In the genomic region with DNA sequence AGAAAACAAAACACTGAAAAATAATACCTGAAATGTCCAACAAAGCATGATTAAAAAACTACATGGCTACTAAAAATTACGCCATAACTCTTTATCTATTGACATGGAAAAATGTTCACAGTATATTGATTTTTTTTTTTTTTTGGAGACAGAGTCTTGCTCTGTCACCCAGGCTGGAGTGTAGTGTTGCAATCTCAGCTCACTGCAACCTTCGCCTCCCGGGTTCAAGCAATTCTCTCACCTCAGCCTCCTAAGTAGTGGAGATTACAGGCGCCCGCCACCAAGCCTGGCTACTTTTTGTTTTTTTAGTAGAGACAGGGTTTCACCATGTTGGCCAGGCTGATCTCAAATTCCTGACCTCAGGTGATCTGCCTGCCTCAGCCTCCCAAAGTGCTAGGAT, we compare ENCODE assay signal across 5 cellular contexts.
DNase-seq lines count a peak whose midpoint lies in the region; ATAC-seq and TF ChIP-seq lines count a peak whose summit lies in the region.
"Not testable (repeated sequence)": the region's sequence is repeated elsewhere in the genome, so short reads cannot be mapped to it uniquely, and the experiment has no call there.

No MANE protein-coding gene starts in this region.

- not testable (repeated sequence) for H3K36me3 ChIP-seq in body of pancreas (replicated peaks in 1 of 2; ENCODE audit: insufficient read depth in 1 of 2, low read depth in 2 of 2); liver (ENCODE audit: control insufficient read depth in 4 of 4, insufficient read depth in 3 of 4, low read depth in 1 of 4, low read length in 3 of 4)

- not testable (repeated sequence) for H3K9me3 ChIP-seq in body of pancreas; liver (ENCODE audit: control insufficient read depth in 4 of 4, low read length in 3 of 4)

- DNase-seq in Calu3; neural crest cell (ENCODE audit: low read depth, low spot score): not testable (repeated sequence)
- DNase-seq in body of pancreas = peak; percentile 18 to 50 (median 28)
- DNase-seq in left lobe of liver (ENCODE audit: low spot score) = peak; percentile 83

- H3K9me3 Mint-ChIP-seq in Calu3 (ENCODE audit: low read depth, unreplicated experiment); neural crest cell: not testable (repeated sequence)

- not testable (repeated sequence) for TF ChIP-seq CTCF in Calu3 (IDR thresholded peaks at IDR 0.05; ENCODE audit: unreplicated experiment); body of pancreas (IDR thresholded peaks at IDR 0.05); liver (IDR thresholded peaks at IDR 0.05; ENCODE audit: low read depth, low read length, missing input control); neural crest cell (conservative IDR thresholded peaks at IDR 0.05)

- not testable (repeated sequence) for H3K36me3 Mint-ChIP-seq in Calu3 (ENCODE audit: insufficient read depth, unreplicated experiment); neural crest cell (ENCODE audit: low read depth)

- peak overlapping the region; percentile 5 for H3K27ac Mint-ChIP-seq in Calu3 (ENCODE audit: unreplicated experiment)
- H3K27ac Mint-ChIP-seq in neural crest cell (ENCODE audit: unreplicated experiment) = peak overlapping the region; percentile 43

- peaks cover 27% of the 10 kb centered on the region for H3K4me1 Mint-ChIP-seq in Calu3 (ENCODE audit: low read depth, unreplicated experiment)
- not testable (repeated sequence) for H3K4me1 Mint-ChIP-seq in neural crest cell

- ATAC-seq in body of pancreas (peak; percentile 17), left lobe of liver (peak; percentile 50)

- not testable (repeated sequence) for H3K4me3 ChIP-seq in body of pancreas; liver (ENCODE audit: low read depth in 1 of 3, low read length in 3 of 3)

- H3K4me3 Mint-ChIP-seq in Calu3 (ENCODE audit: low read depth, unreplicated experiment); neural crest cell: not testable (repeated sequence)

- H3K27me3 ChIP-seq in body of pancreas; liver (ENCODE audit: control insufficient read depth in 4 of 4, insufficient read depth in 4 of 4, low read length in 3 of 4): not testable (repeated sequence)

- BruUV-seq in Calu3 (replicated peaks; lab: Mats Ljungman, UMichigan) = not testable (repeated sequence)

- TF ChIP-seq POLR2A in body of pancreas (IDR thresholded peaks at IDR 0.05) = not testable (repeated sequence)

- H3K4me1 ChIP-seq in body of pancreas (peaks cover 44% of the 10 kb centered on the region), liver (ENCODE audit: control insufficient read depth in 4 of 4, insufficient read depth in 4 of 4, low read length in 3 of 4) (peaks cover 6 to 12% (median 9%) of the 10 kb centered on the region in 4 donors)

- 38% methylated on average over 5 of the region's 5 CpGs for WGBS in body of pancreas, 2 donors
- WGBS in liver = 32% methylated on average over 5 of the region's 5 CpGs

- intact Hi-C loops in Calu3 (cut with micrococcal nuclease; ENCODE audit: unreplicated experiment); body of pancreas (cut with DNase I): not testable (repeated sequence)

- CTCF ChIA-PET in Calu3 (lab: Charles Lee) = interaction anchor here (0.7 kb wide), 1 partner anchor 170 kb away, joined by 3 read pairs; no protein-coding TSS in a partner anchor

- not testable (repeated sequence) for H3K27me3 Mint-ChIP-seq in Calu3 (ENCODE audit: unreplicated experiment); neural crest cell (ENCODE audit: low read depth)

- H3K9ac ChIP-seq in liver (ENCODE audit: low read depth in 1 of 2, low read length in 2 of 2) = not testable (repeated sequence)

- peak; percentile 28 to 37 for TF ChIP-seq RAD21 in liver (IDR thresholded peaks at IDR 0.05)

- peak overlapping the region in 1 of 4 donors; percentile 60 for H3K27ac ChIP-seq in body of pancreas
- peak overlapping the region; percentile 60 to 74 for H3K27ac ChIP-seq in liver (ENCODE audit: low read depth in 1 of 2, low read length in 2 of 2)

TF ChIP-seq in liver, 16 proteins besides CTCF, POLR2A, EP300 and RAD21:
- TF ChIP-seq, protein P1, sequence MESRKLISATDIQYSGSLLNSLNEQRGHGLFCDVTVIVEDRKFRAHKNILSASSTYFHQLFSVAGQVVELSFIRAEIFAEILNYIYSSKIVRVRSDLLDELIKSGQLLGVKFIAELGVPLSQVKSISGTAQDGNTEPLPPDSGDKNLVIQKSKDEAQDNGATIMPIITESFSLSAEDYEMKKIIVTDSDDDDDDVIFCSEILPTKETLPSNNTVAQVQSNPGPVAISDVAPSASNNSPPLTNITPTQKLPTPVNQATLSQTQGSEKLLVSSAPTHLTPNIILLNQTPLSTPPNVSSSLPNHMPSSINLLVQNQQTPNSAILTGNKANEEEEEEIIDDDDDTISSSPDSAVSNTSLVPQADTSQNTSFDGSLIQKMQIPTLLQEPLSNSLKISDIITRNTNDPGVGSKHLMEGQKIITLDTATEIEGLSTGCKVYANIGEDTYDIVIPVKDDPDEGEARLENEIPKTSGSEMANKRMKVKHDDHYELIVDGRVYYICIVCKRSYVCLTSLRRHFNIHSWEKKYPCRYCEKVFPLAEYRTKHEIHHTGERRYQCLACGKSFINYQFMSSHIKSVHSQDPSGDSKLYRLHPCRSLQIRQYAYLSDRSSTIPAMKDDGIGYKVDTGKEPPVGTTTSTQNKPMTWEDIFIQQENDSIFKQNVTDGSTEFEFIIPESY (IDR thresholded peaks at IDR 0.05) = peak; percentile 72
- TF ChIP-seq HNF4G (IDR thresholded peaks at IDR 0.05) (peak; percentile 28), SP1 (IDR thresholded peaks at IDR 0.05) (peak; percentile 48), HNF4A (conservative IDR thresholded peaks at IDR 0.05) (peak; percentile 70 to 84), RXRA (IDR thresholded peaks at IDR 0.05) (peak; percentile 68 to 87), FOXA2 (IDR thresholded peaks at IDR 0.05) (peak; percentile 7), YY1 (IDR thresholded peaks at IDR 0.05) (peak; percentile 74), EGR1 (IDR thresholded peaks at IDR 0.05; ENCODE audit: low read depth in 2 of 2) (peak in 1 of 2 donors; percentile 58), JUND (IDR thresholded peaks at IDR 0.05) (peak in 1 of 2 donors; percentile 72)
- TF ChIP-seq, protein P2, sequence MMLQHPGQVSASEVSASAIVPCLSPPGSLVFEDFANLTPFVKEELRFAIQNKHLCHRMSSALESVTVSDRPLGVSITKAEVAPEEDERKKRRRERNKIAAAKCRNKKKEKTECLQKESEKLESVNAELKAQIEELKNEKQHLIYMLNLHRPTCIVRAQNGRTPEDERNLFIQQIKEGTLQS (IDR thresholded peaks at IDR 0.05) = peak; percentile 35
- TF ChIP-seq, protein P3, sequence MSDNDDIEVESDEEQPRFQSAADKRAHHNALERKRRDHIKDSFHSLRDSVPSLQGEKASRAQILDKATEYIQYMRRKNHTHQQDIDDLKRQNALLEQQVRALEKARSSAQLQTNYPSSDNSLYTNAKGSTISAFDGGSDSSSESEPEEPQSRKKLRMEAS (IDR thresholded peaks at IDR 0.05) = peak; percentile 24
